1 cellular context compared by ENCODE assay signal in the genomic region with DNA sequence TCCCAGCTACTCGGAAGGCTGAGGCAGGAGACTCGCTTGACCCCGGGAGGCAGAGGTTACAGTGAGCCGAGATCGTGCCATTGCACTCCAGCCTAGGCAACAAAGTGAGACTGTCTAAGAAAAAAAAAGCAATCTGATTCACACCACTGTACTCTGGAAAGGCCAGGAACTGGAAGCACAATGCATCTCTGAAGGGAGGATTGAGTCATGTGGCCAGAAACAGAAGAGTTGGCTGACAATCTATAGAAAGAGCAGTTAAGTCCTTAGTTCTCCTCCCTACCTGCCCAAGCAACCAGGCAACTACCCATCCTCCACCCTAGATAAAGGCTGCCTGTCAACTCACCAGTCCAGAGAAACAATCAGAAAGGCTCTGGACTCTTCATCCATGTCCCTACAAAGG.
TF ChIP-seq lines count a peak whose summit lies in the region.

No MANE protein-coding gene starts in this region.

TF ChIP-seq in IMR-90, 13 proteins besides CTCF, POLR2A, EP300 and RAD21 (continued from another document):
- no peak for TF ChIP-seq NFE2L2 (IDR thresholded peaks at IDR 0.05; ENCODE audit: low read depth, low read length)
- no peak for TF ChIP-seq FOS (IDR thresholded peaks at IDR 0.05; ENCODE audit: low read depth, low read length)
- no peak for TF ChIP-seq ELK1 (IDR thresholded peaks at IDR 0.05; ENCODE audit: borderline replicate concordance, low read depth, low read length)
- TF ChIP-seq CEBPB (IDR thresholded peaks at IDR 0.05; ENCODE audit: low read depth, low read length) = no peak
- TF ChIP-seq RFX5 (IDR thresholded peaks at IDR 0.05; ENCODE audit: low read depth, low read length) = no peak
- no peak for TF ChIP-seq SMC3 (IDR thresholded peaks at IDR 0.05; ENCODE audit: low read depth, low read length)
- TF ChIP-seq BHLHE40 (IDR thresholded peaks at IDR 0.05; ENCODE audit: low read depth, low read length) = no peak
- no peak for TF ChIP-seq CHD1 (IDR thresholded peaks at IDR 0.05; ENCODE audit: low read depth, low read length)
- TF ChIP-seq MXI1 (IDR thresholded peaks at IDR 0.05; ENCODE audit: borderline replicate concordance, low read depth, low read length) = no peak
- TF ChIP-seq MAFK (IDR thresholded peaks at IDR 0.05; ENCODE audit: low read depth, low read length) = no peak
- TF ChIP-seq MAZ (IDR thresholded peaks at IDR 0.05; ENCODE audit: borderline replicate concordance, low read depth, low read length) = no peak
